ENCODE assay signal across 1 cellular context in the genomic region with DNA sequence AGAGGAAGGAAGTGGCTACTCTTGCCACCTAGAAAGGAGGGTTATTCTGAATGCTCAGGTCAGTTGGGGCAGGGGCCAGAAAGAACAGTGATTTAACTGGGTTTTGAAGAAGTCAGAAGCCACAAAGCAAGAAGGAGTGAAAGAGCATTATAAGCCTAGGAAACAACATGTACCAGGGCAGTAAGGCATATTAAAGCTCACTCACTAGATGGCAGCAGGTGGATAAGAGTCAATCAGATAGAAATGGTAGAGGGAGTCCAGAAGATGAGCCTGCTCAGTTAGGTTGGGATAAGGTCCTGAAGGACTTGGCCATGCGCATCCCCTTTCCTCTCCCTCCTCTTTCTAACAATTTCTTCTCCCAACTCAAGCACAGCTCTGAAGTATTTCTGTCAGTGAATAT.
TF ChIP-seq lines count a peak whose summit lies in the region.

No MANE protein-coding gene starts in this region.

TF ChIP-seq in H1, 55 proteins besides CTCF, POLR2A, EP300 and RAD21 (continued from another document):
- no peak for TF ChIP-seq KDM1A (IDR thresholded peaks at IDR 0.05; ENCODE audit: borderline replicate concordance, low read length)
- no peak for TF ChIP-seq TAF7 (optimal IDR thresholded peaks at IDR 0.05; ENCODE audit: borderline replicate concordance, low read depth, low read length)
- TF ChIP-seq CBX5 (IDR thresholded peaks at IDR 0.05; ENCODE audit: low read depth, low read length): no peak
- no peak for TF ChIP-seq NRF1 (IDR thresholded peaks at IDR 0.05; ENCODE audit: low read depth, low read length)
- TF ChIP-seq JUN (IDR thresholded peaks at IDR 0.05; ENCODE audit: low read depth, low read length): no peak
- no peak for TF ChIP-seq SIN3A (conservative IDR thresholded peaks at IDR 0.05 in 1 of 2, IDR thresholded peaks at IDR 0.05 in 1 of 2; ENCODE audit: low read depth in 1 of 2, low read length in 2 of 2)
- TF ChIP-seq SUZ12 (IDR thresholded peaks at IDR 0.05; ENCODE audit: low read length): no peak
- no peak for TF ChIP-seq MAFK (IDR thresholded peaks at IDR 0.05; ENCODE audit: low read depth, low read length)
- no peak for TF ChIP-seq YY1 (IDR thresholded peaks at IDR 0.05; ENCODE audit: low read depth, low read length)
- TF ChIP-seq NANOG (IDR thresholded peaks at IDR 0.05; ENCODE audit: insufficient read depth, low read depth, low read length, poor library complexity, severe bottlenecking): no peak
- no peak for TF ChIP-seq TEAD4 (IDR thresholded peaks at IDR 0.05; ENCODE audit: low read depth, low read length)
- no peak for TF ChIP-seq SP2 (IDR thresholded peaks at IDR 0.05; ENCODE audit: low read length)
